In the genomic region with DNA sequence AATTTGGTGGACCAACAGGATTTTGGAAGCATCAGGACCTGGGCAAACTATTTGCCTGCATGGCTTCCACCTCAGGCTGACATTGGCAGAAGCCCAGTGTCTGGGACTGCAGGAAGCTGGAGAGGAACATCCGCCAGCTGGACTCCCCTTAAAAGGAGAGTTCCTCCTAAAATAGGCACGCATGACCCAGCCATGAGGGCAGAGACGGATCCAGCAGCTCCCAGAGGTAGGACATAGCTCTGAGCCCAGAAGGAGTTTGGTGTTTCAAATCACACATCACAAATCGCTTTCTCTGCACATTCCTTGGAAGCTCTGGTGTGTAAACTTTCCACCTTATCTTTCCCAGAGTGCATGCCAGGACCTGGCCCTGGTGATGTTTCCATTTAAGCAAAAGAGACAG, we compare ENCODE assay signal across 16 cellular contexts.
DNase-seq lines count a peak whose midpoint lies in the region; FAIRE-seq and TF ChIP-seq lines count a peak whose summit lies in the region.
"Had no signal": no experiment of that assay in that cellular context is flagged by ENCODE, and none has a peak within 500 bp of the region (broad histone marks: within the 10 kb centered on the region; RNA-seq: fewer than 3 reads in every experiment).

No MANE protein-coding gene starts in this region.

- H3K9ac ChIP-seq in kidney (ENCODE audit: low read length in 2 of 2) (no peak overlapping the region), parathyroid adenoma (no peak overlapping the region)

- peak overlapping the region; percentile 65 for H3K27ac Mint-ChIP-seq in chondrocyte (ENCODE audit: unreplicated experiment)
- H3K27ac Mint-ChIP-seq: activated CD4-positive, alpha-beta T cell treated with anti-CD3 and anti-CD28 coated beads, Interleukin-2, amount 10 ng/mL, durations not matched to agents 24 days and 14 days had no signal

- intact Hi-C loops in kidney (cut with DNase I), result no loop called here

- peak overlapping the region; percentile 17 for H2AFZ ChIP-seq in parathyroid adenoma

- H3K4me2 ChIP-seq in parathyroid adenoma (ENCODE audit: low read length), result peak overlapping the region; percentile 36
- H3K4me2 ChIP-seq: A549 had no signal

- in situ Hi-C loops in KBM-7 (cut with MboI; ENCODE audit: low pct_unique_long_range_greater_than_20kb, low sequenced_read_pairs), result no loop called here

- no peaks in the 10 kb centered on the region for H3K36me3 Mint-ChIP-seq in chondrocyte (ENCODE audit: low read depth)

- H3K4me1 ChIP-seq in kidney (ENCODE audit: control insufficient read depth in 1 of 2, insufficient read depth in 1 of 2, low read depth in 1 of 2, low read length in 2 of 2) (peaks cover 6 to 7% of the 10 kb centered on the region in 2 donors), parathyroid adenoma (peaks cover 33% of the 10 kb centered on the region)

- peak overlapping the region in 1 of 2 donors; percentile 32 for H3K27ac ChIP-seq in kidney (ENCODE audit: low read depth in 2 of 2, low read length in 2 of 2)
- H3K27ac ChIP-seq in parathyroid adenoma, result peak overlapping the region; percentile 92
- H3K27ac ChIP-seq: A549 had no signal

- H3K4me3 Mint-ChIP-seq in chondrocyte (ENCODE audit: unreplicated experiment), result no peak overlapping the region
- H3K4me3 Mint-ChIP-seq: activated CD4-positive, alpha-beta T cell treated with anti-CD3 and anti-CD28 coated beads, Interleukin-2, amount 10 ng/mL, durations not matched to agents 24 days and 14 days; activated T-cell treated with anti-CD3 and anti-CD28 coated beads, Interleukin-2, amount 50 U/mL, for 4 hours had no signal

- peak; percentile 51 for DNase-seq in AG10803 (ENCODE audit: low read depth)
- DNase-seq in chondrocyte (ENCODE audit: low spot score), result no peak
- DNase-seq in kidney, result peak; percentile 71
- no peak for DNase-seq in midbrain (lab: John Stamatoyannopoulos, UW)
- no peak for DNase-seq in stimulated activated CD4-positive, alpha-beta T cell treated with anti-CD3 and anti-CD28 coated beads, Interleukin-4, amount 100 ng/mL, for 1 hour
- DNase-seq in activated gamma-delta T cell (lab: John Stamatoyannopoulos, UW), result no peak
- no peak for DNase-seq in KBM-7
- DNase-seq: activated CD4-positive, alpha-beta T cell treated with anti-CD3 and anti-CD28 coated beads, Interleukin-2, amount 10 ng/mL, durations not matched to agents 24 days and 14 days; activated T-cell treated with anti-CD3 and anti-CD28 coated beads, Interleukin-2, amount 50 U/mL, for 4 hours; COR-L47; SIG-M5; stimulated activated CD4-positive, alpha-beta T cell treated with anti-CD3 and anti-CD28 coated beads, Interleukin-2, amount 100 ng/mL, for 24 hours; T-helper 9 cell had no signal

- no peak for TF ChIP-seq CTCF in AG10803 (conservative IDR thresholded peaks at IDR 0.05; ENCODE audit: low read length)
- no peak for TF ChIP-seq CTCF in chondrocyte (IDR thresholded peaks at IDR 0.05)
- TF ChIP-seq CTCF in kidney (IDR thresholded peaks at IDR 0.05; ENCODE audit: borderline replicate concordance, extremely low read depth, insufficient read depth), result no peak
- no peak for TF ChIP-seq CTCF in parathyroid adenoma (IDR thresholded peaks at IDR 0.05)

- H3K9me3 Mint-ChIP-seq in chondrocyte (ENCODE audit: low read depth), result no peaks in the 10 kb centered on the region
- H3K9me3 Mint-ChIP-seq: activated CD4-positive, alpha-beta T cell treated with anti-CD3 and anti-CD28 coated beads, Interleukin-2, amount 10 ng/mL, durations not matched to agents 24 days and 14 days; activated T-cell treated with anti-CD3 and anti-CD28 coated beads, Interleukin-2, amount 50 U/mL, for 4 hours had no signal

- H3K4me3 ChIP-seq in AG10803 (ENCODE audit: low read length) (no peak overlapping the region), kidney (ENCODE audit: low read length in 2 of 2) (no peak overlapping the region), parathyroid adenoma (ENCODE audit: low read depth, low read length) (no peak overlapping the region)
- H3K4me3 ChIP-seq: A549, upper lobe of left lung had no signal

- H3K36me3 ChIP-seq in kidney (ENCODE audit: control insufficient read depth in 1 of 2, insufficient read depth in 2 of 2, low read length in 2 of 2) (no peaks in the 10 kb centered on the region), parathyroid adenoma (ENCODE audit: control insufficient read depth, insufficient read depth, low read length) (no peaks in the 10 kb centered on the region)
- H3K36me3 ChIP-seq: upper lobe of left lung had no signal

- no peaks in the 10 kb centered on the region for H3K79me2 ChIP-seq in parathyroid adenoma

- H3K27me3 Mint-ChIP-seq in chondrocyte (ENCODE audit: low read depth), result no peaks in the 10 kb centered on the region

- peaks cover 66% of the 10 kb centered on the region for H3K4me1 Mint-ChIP-seq in chondrocyte (ENCODE audit: low read depth)
- H3K4me1 Mint-ChIP-seq: activated CD4-positive, alpha-beta T cell treated with anti-CD3 and anti-CD28 coated beads, Interleukin-2, amount 10 ng/mL, durations not matched to agents 24 days and 14 days had no signal

- H3K9me3 ChIP-seq in kidney (ENCODE audit: control insufficient read depth in 1 of 2, low read length in 2 of 2) (no peaks in the 10 kb centered on the region), parathyroid adenoma (ENCODE audit: control insufficient read depth, low read length) (no peaks in the 10 kb centered on the region)
- H3K9me3 ChIP-seq: A549, upper lobe of left lung had no signal

- no peaks in the 10 kb centered on the region for H3K27me3 ChIP-seq in parathyroid adenoma (ENCODE audit: control insufficient read depth, insufficient read depth, low read length)
- H3K27me3 ChIP-seq: upper lobe of left lung had no signal

- no peak for FAIRE-seq in kidney (lab: Jason Lieb, UNC)
- FAIRE-seq: A549 had no signal

Comparison
In these comparisons a context has a peak if more than half of its experiments do, and no peak if none do; other contexts are left out.
1. DNase-seq: peak in AG10803 (single experiment) and kidney (single experiment); none in chondrocyte (single experiment), midbrain (single experiment), stimulated activated CD4-positive, alpha-beta T cell treated with anti-CD3 and anti-CD28 coated beads, Interleukin-4, amount 100 ng/mL, for 1 hour (single experiment), activated gamma-delta T cell (single experiment) and KBM-7 (single experiment).